ENCODE assay signal across 8 cellular contexts in the genomic region with DNA sequence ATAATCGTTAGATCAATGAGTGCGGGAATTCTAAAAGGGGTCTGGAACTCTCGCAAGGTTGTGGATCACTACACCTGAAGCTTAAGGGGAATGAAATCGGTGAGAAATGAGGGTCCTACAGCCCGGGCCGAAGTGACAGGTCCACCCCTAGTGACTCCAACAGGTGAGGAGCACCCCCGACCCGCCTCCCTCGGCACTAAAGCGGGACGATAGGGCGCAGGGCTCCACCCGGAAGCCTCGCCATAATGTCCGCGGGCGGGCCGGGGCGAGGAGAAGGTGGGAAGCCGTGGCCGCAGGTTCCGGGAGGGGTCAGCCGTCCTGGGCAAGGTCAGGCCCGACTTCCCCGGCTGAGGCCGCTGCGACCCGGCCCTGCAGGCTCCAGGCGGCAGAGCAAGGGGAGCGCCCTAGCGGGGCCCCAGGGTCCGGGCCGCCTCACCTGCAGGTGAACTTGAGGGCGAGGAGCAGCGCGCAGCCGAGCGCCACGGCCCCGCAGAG. TPM values are rescaled to one million over a fixed set of nuclear protein-coding genes. Genes with fewer than 3 reads are reported as not detected.
DNase-seq lines count a peak whose midpoint lies in the region; ATAC-seq and TF ChIP-seq lines count a peak whose summit lies in the region.

No MANE protein-coding gene starts in this region.

- H3K27ac ChIP-seq in WERI-Rb-1 (peak overlapping the region; percentile 88), stomach smooth muscle (ENCODE audit: low read length) (peak overlapping the region; percentile 86)

- no peaks in the 10 kb centered on the region for H3K9me3 ChIP-seq in BE2C
- H3K9me3 ChIP-seq in WERI-Rb-1 (ENCODE audit: severe bottlenecking), result no peaks in the 10 kb centered on the region
- no peaks in the 10 kb centered on the region for H3K9me3 ChIP-seq in mononuclear cell (ENCODE audit: low read depth, low read length)
- H3K9me3 ChIP-seq in stomach smooth muscle (ENCODE audit: control insufficient read depth in 2 of 2, low read length in 2 of 2), result no peaks in the 10 kb centered on the region

- H3K27me3 ChIP-seq in BE2C, result no peaks in the 10 kb centered on the region
- no peaks in the 10 kb centered on the region for H3K27me3 ChIP-seq in WERI-Rb-1 (ENCODE audit: insufficient read depth, low read depth, severe bottlenecking)
- H3K27me3 ChIP-seq in mononuclear cell (ENCODE audit: insufficient read depth, low read length), result no peaks in the 10 kb centered on the region
- H3K27me3 ChIP-seq in stomach smooth muscle (ENCODE audit: control insufficient read depth in 1 of 2, insufficient read depth in 2 of 2, low read length in 2 of 2), result no peaks in the 10 kb centered on the region

- H3K36me3 ChIP-seq in BE2C (no peaks in the 10 kb centered on the region), WERI-Rb-1 (peaks cover 15% of the 10 kb centered on the region), stomach smooth muscle (ENCODE audit: control insufficient read depth in 2 of 2, insufficient read depth in 2 of 2, low read length in 2 of 2) (no peaks in the 10 kb centered on the region)

- ATAC-seq in GM19351 (IDR thresholded peaks at IDR 0.05; ENCODE audit: unreplicated experiment), result peak; percentile 21
- ATAC-seq in HG03442 (IDR thresholded peaks at IDR 0.05; ENCODE audit: unreplicated experiment), result peak; percentile 25

- DNase-seq in BE2C (no peak), WERI-Rb-1 (peak; percentile 25), dermis blood vessel endothelial cell (peak; percentile 41), NCI-H1048 (lab: John Stamatoyannopoulos, UW) (no peak)

- TF ChIP-seq CTCF in BE2C (IDR thresholded peaks at IDR 0.05; ENCODE audit: low read depth, low read length) (no peak), WERI-Rb-1 (IDR thresholded peaks at IDR 0.05; ENCODE audit: low read depth, low read length) (no peak)

- peak overlapping the region; percentile 89 to 92 for H3K9ac ChIP-seq in stomach smooth muscle (ENCODE audit: low read length in 2 of 2)

- H3K4me3 ChIP-seq in BE2C (ENCODE audit: low read depth, low read length) (peak overlapping the region; percentile 81), WERI-Rb-1 (ENCODE audit: low read depth, low read length) (peak overlapping the region; percentile 80), mononuclear cell (ENCODE audit: low read length) (peak overlapping the region; percentile 87), stomach smooth muscle (ENCODE audit: low read length in 2 of 2) (peak overlapping the region; percentile 75 to 84)

- H3K4me1 ChIP-seq in BE2C (no peaks in the 10 kb centered on the region), mononuclear cell (ENCODE audit: insufficient read depth, low read length) (peaks cover 62% of the 10 kb centered on the region), stomach smooth muscle (ENCODE audit: control insufficient read depth, insufficient read depth, low read length) (peaks cover 11% of the 10 kb centered on the region)

RNA-seq across cellular contexts. Expression of a gene that starts 0.6 kb away (rescaled TPM):
- 20.2 TPM for polyA plus RNA-seq in BE2C (2012; ENCODE audit: insufficient read depth, insufficient read length, low read depth)
- 30.5 and 47.5 TPM in 2 replicates for total RNA-seq in dermis blood vessel endothelial cell
- 75.8 TPM for total RNA-seq in mononuclear cell

RNA-seq across cellular contexts. Expression of a gene that starts 55.0 kb away (rescaled TPM):
- 40.1 TPM for polyA plus RNA-seq in BE2C (2012; ENCODE audit: insufficient read depth, insufficient read length, low read depth)
- total RNA-seq in dermis blood vessel endothelial cell (43.4 and 107 TPM in 2 replicates), mononuclear cell (107 TPM)

Comparison
In these comparisons a context has a peak if more than half of its experiments do, and no peak if none do; other contexts are left out.
1. DNase-seq: peak in WERI-Rb-1 (single experiment) and dermis blood vessel endothelial cell (single experiment); none in BE2C (single experiment) and NCI-H1048 (single experiment).
2. Peak in every context shown above with its lines, with median percentiles within 50 percentile points of each other: H3K4me3 ChIP-seq.